Comparison of ENCODE assay signal across 8 cellular contexts in the genomic region with DNA sequence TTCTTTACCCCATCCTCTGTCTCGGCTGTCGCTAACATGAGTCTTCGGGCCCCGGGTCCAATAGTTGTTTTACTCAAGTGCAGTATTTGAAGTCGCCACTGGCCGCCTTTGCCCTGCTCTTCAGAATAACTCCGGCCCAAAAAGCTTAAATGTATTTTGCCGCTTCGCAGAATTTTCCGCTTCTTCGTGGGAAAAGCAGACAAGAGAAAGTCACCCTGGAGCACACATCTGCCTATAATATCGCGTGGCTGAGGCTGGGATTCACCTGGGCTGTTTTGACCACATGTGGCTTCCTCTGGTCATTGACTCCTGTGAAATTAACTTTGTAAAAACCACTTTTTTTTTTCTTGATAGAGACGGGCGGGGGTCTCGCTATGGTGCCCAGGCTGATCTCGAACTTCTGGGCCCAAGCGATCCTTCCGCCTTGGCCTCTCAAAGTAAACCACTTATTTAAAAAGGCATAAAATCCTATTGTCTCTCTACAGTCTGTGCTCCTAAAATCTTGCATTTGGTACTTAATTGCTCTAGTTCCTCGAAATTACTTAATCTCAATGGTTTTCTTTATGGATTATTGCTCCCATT. TPM values are rescaled to one million over a fixed set of nuclear protein-coding genes. Genes with fewer than 3 reads are reported as not detected.
DNase-seq lines count a peak whose midpoint lies in the region; ATAC-seq and TF ChIP-seq lines count a peak whose summit lies in the region.

No MANE protein-coding gene starts in this region.

- no peaks in the 10 kb centered on the region for H3K9me3 Mint-ChIP-seq in activated naive CD4-positive, alpha-beta T cell treated with anti-CD3 and anti-CD28 coated beads, Interleukin-2, amount 10 ng/mL, durations not matched to agents 7 days and 5 days

- no peaks in the 10 kb centered on the region for H3K27me3 Mint-ChIP-seq in activated naive CD4-positive, alpha-beta T cell treated with anti-CD3 and anti-CD28 coated beads, Interleukin-2, amount 10 ng/mL, durations not matched to agents 7 days and 5 days

- CTCF ChIA-PET in activated naive CD4-positive, alpha-beta T cell treated with anti-CD3 and anti-CD28 coated beads, Interleukin-2, amount 10 ng/mL, durations not matched to agents 7 days and 5 days (lab: Charles Lee) = interaction anchor here (0.6 kb wide), 1 partner anchor 389 kb away, joined by 3 read pairs; no protein-coding TSS in a partner anchor

- no peak for TF ChIP-seq POLR2A in transverse colon (IDR thresholded peaks at IDR 0.05)

- no peak for TF ChIP-seq RAD21 in liver (IDR thresholded peaks at IDR 0.05)

- H3K27me3 ChIP-seq in HUES6 (ENCODE audit: control insufficient read depth, insufficient read depth, low read length) = no peaks in the 10 kb centered on the region
- H3K27me3 ChIP-seq in liver (ENCODE audit: control insufficient read depth in 4 of 4, insufficient read depth in 4 of 4, low read length in 3 of 4) = no peaks in the 10 kb centered on the region
- H3K27me3 ChIP-seq in transverse colon = no peaks in the 10 kb centered on the region

- peak; percentile 6 for TF ChIP-seq CTCF in astrocyte of the cerebellum (IDR thresholded peaks at IDR 0.05; ENCODE audit: low read depth, low read length, missing control alignments)
- no peak for TF ChIP-seq CTCF in liver (IDR thresholded peaks at IDR 0.05; ENCODE audit: low read depth, low read length, missing input control)
- peak in 1 of 5 experiments; percentile 2 for TF ChIP-seq CTCF in transverse colon (IDR thresholded peaks at IDR 0.05)

- peak overlapping the region; percentile 84 for H3K4me3 ChIP-seq in HUES6 (ENCODE audit: low read depth, low read length)
- peak overlapping the region; percentile 89 for H3K4me3 ChIP-seq in astrocyte of the cerebellum (ENCODE audit: low read depth, low read length)
- peak overlapping the region; percentile 71 to 97 (median 73) for H3K4me3 ChIP-seq in liver (ENCODE audit: low read depth in 1 of 3, low read length in 3 of 3)
- H3K4me3 ChIP-seq in transverse colon = peak overlapping the region; percentile 60 to 95 (median 84)

- DNase-seq in activated naive CD4-positive, alpha-beta T cell treated with anti-CD3 and anti-CD28 coated beads, Interleukin-2, amount 10 ng/mL, durations not matched to agents 7 days and 5 days = no peak
- DNase-seq in activated naive CD4-positive, alpha-beta T cell treated with anti-CD3 and anti-CD28 coated beads, Interleukin-2, amount 50 U/mL, for 16 hours = no peak
- peak; percentile 9 for DNase-seq in astrocyte of the cerebellum (ENCODE audit: low read depth)
- DNase-seq in transverse colon = no peak

- H3K9me3 ChIP-seq in HUES6 (ENCODE audit: control insufficient read depth, insufficient read depth, low read depth, low read length) (no peaks in the 10 kb centered on the region), liver (ENCODE audit: control insufficient read depth in 4 of 4, low read length in 3 of 4) (no peaks in the 10 kb centered on the region), transverse colon (no peaks in the 10 kb centered on the region)

- H3K36me3 Mint-ChIP-seq in activated naive CD4-positive, alpha-beta T cell treated with anti-CD3 and anti-CD28 coated beads, Interleukin-2, amount 10 ng/mL, durations not matched to agents 7 days and 5 days = peaks cover 20% of the 10 kb centered on the region

- in situ Hi-C loops in astrocyte of the cerebellum (cut with HindIII; ENCODE audit: low sequenced_read_pairs) (no loop called here), transverse colon (cut with MboI; ENCODE audit: low pct_ligation_motif_present in 1 of 4, low pct_unique_long_range_greater_than_20kb in 1 of 4, low sequenced_read_pairs in 3 of 4) (loop anchor here in 1 of 4 donors (25.0 kb wide), 1 partner anchor 173 kb away; the partner anchor contains the start of gene CMTM6)

- H3K27ac ChIP-seq in HUES6 (ENCODE audit: low read depth, low read length) (peak overlapping the region; percentile 44; the same call in 1 of the 2 replicates), liver (ENCODE audit: low read depth in 1 of 2, low read length in 2 of 2) (peak overlapping the region; percentile 72 to 85), transverse colon (peak overlapping the region; percentile 88 to 92 (median 91))

- H3K9ac ChIP-seq in HUES6 (ENCODE audit: low read length) = peak overlapping the region; percentile 80
- peak overlapping the region; percentile 62 to 81 for H3K9ac ChIP-seq in liver (ENCODE audit: low read depth in 1 of 2, low read length in 2 of 2)

- intact Hi-C loops in transverse colon (cut with DNase I; ENCODE audit: low total_unique reads) = loop anchor here (1.0 kb wide), 1 partner anchor 16 kb away; no protein-coding TSS in a partner anchor

- H3K4me3 Mint-ChIP-seq in activated naive CD4-positive, alpha-beta T cell treated with anti-CD3 and anti-CD28 coated beads, Interleukin-2, amount 10 ng/mL, durations not matched to agents 7 days and 5 days = peak overlapping the region; percentile 92

- H3K4me1 ChIP-seq in HUES6 (ENCODE audit: control insufficient read depth, insufficient read depth, low read length) (peaks cover 13% of the 10 kb centered on the region), liver (ENCODE audit: control insufficient read depth in 4 of 4, insufficient read depth in 4 of 4, low read length in 3 of 4) (peaks cover 3 to 17% (median 13%) of the 10 kb centered on the region in 4 donors), transverse colon (peaks cover 0 to 24% (median 17%) of the 10 kb centered on the region in 4 donors)

- peak overlapping the region; percentile 90 for H3K27ac Mint-ChIP-seq in activated naive CD4-positive, alpha-beta T cell treated with anti-CD3 and anti-CD28 coated beads, Interleukin-2, amount 10 ng/mL, durations not matched to agents 7 days and 5 days

- WGBS in liver = 12% methylated on average over 20 of the region's 20 CpGs
- 6 to 25% methylated on average over 6 to 20 of the region's 20 CpGs for WGBS in transverse colon (ENCODE audit: low coverage in 1 of 2), 2 donors

- H3K4me1 Mint-ChIP-seq in activated naive CD4-positive, alpha-beta T cell treated with anti-CD3 and anti-CD28 coated beads, Interleukin-2, amount 10 ng/mL, durations not matched to agents 7 days and 5 days = peaks cover 32% of the 10 kb centered on the region

- no peak for TF ChIP-seq EP300 in transverse colon (IDR thresholded peaks at IDR 0.05; ENCODE audit: low read depth)

- H3K36me3 ChIP-seq in HUES6 (ENCODE audit: control insufficient read depth, insufficient read depth, low read length) = peaks cover 3% of the 10 kb centered on the region; the same call in 1 of the 2 replicates
- no peaks in the 10 kb centered on the region for H3K36me3 ChIP-seq in liver (ENCODE audit: control insufficient read depth in 4 of 4, insufficient read depth in 3 of 4, low read depth in 1 of 4, low read length in 3 of 4)
- H3K36me3 ChIP-seq in transverse colon = no peaks in the 10 kb centered on the region

- no peak for ATAC-seq in HG03045 (IDR thresholded peaks at IDR 0.05; ENCODE audit: unreplicated experiment)
- no peak for ATAC-seq in GM18520 (IDR thresholded peaks at IDR 0.05; ENCODE audit: unreplicated experiment)

TF ChIP-seq in liver, 16 proteins besides CTCF, POLR2A, EP300 and RAD21:
- TF ChIP-seq NR2F2 (IDR thresholded peaks at IDR 0.05) (no peak), TAF1 (conservative IDR thresholded peaks at IDR 0.05) (no peak), EGR1 (IDR thresholded peaks at IDR 0.05; ENCODE audit: low read depth in 2 of 2) (no peak), JUND (IDR thresholded peaks at IDR 0.05) (no peak), RXRA (IDR thresholded peaks at IDR 0.05) (no peak)
- TF ChIP-seq, protein P1, sequence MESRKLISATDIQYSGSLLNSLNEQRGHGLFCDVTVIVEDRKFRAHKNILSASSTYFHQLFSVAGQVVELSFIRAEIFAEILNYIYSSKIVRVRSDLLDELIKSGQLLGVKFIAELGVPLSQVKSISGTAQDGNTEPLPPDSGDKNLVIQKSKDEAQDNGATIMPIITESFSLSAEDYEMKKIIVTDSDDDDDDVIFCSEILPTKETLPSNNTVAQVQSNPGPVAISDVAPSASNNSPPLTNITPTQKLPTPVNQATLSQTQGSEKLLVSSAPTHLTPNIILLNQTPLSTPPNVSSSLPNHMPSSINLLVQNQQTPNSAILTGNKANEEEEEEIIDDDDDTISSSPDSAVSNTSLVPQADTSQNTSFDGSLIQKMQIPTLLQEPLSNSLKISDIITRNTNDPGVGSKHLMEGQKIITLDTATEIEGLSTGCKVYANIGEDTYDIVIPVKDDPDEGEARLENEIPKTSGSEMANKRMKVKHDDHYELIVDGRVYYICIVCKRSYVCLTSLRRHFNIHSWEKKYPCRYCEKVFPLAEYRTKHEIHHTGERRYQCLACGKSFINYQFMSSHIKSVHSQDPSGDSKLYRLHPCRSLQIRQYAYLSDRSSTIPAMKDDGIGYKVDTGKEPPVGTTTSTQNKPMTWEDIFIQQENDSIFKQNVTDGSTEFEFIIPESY (IDR thresholded peaks at IDR 0.05) = no peak
TF ChIP-seq in liver: peak in this region for 0.

RNA-seq across cellular contexts. Expression of gene CNOT10, which starts 0.7 kb away (rescaled TPM):
- 10 to 100 TPM; 14.4 to 19.6 TPM for total RNA-seq in liver
- 1 to 10 TPM; 6.7 to 7.9 TPM for polyA plus RNA-seq in liver
- 10 to 100 TPM; 13.8 to 34.6 (median 25.2) TPM for total RNA-seq in transverse colon
